10 cellular contexts compared by ENCODE assay signal in the genomic region with DNA sequence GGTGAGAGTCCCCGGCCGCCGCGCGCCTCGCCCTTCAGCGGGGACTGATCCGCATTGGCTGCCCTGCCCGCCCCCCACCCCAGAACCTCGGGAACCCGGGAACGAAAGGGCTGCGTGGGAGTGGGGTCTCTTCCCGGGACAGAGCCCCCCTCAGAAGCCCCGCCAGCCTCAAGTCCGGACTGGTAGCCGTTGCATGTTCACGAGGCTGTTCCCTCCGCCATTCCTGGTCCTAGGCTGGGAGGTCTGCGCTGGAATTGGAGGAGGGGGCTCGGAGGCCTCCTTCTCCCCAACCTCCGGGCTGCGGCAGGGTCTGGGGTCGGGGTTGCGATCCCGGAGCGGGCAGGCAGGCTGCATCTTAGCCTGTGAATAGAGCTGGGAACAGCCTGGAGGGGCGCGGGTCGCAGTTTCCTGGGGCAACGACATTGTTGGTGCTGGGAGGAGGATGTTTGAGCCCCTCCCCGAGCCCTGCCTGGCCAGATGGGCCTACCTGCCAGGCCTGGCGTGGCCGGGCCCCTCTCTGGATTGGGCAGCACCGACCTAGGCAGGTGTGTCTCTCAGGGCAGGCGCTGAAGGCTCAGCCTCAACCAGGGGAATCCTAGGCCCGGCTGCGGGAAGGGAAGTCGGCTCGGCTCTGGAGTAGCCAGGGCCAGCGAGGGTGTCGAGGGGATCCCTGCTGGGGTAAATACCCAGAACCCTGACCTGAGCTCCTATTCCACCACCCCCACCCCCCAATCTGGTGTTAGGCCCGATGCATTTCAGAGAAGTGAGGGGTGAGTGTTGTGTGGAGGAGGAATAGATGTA. TPM values are rescaled to one million over a fixed set of nuclear protein-coding genes. Genes with fewer than 3 reads are reported as not detected.
DNase-seq lines count a peak whose midpoint lies in the region; ATAC-seq and TF ChIP-seq lines count a peak whose summit lies in the region.
"Had no signal": no experiment of that assay in that cellular context is flagged by ENCODE, and none has a peak within 500 bp of the region (broad histone marks: within the 10 kb centered on the region; RNA-seq: fewer than 3 reads in every experiment).

No MANE protein-coding gene starts in this region.

- CTCF ChIA-PET in activated B cell treated with CpG ODN at 0.5 μM for 24 hours (lab: Charles Lee): no interaction called here

- no peaks in the 10 kb centered on the region for H3K9me3 Mint-ChIP-seq in activated B cell treated with CpG ODN at 0.5 μM for 24 hours

- H3K27ac Mint-ChIP-seq in activated B cell treated with CpG ODN at 0.5 μM for 24 hours: no peak overlapping the region

- H3K4me1 ChIP-seq in iPS-20b (ENCODE audit: insufficient read depth, low read length) (no peaks in the 10 kb centered on the region; the same call in 1 of the 2 replicates), suprapubic skin (peaks cover 11% of the 10 kb centered on the region)

- no peak for TF ChIP-seq CTCF in activated B cell treated with CpG ODN at 0.5 μM for 24 hours (IDR thresholded peaks at IDR 0.05)
- no peak for TF ChIP-seq CTCF in suprapubic skin (IDR thresholded peaks at IDR 0.05)

- no peak for TF ChIP-seq EP300 in suprapubic skin (IDR thresholded peaks at IDR 0.05)

- no peaks in the 10 kb centered on the region for H3K9me3 ChIP-seq in iPS-20b (ENCODE audit: insufficient read depth, low read depth, low read length)
- H3K9me3 ChIP-seq in suprapubic skin: no peaks in the 10 kb centered on the region

- H3K4me1 Mint-ChIP-seq in activated B cell treated with CpG ODN at 0.5 μM for 24 hours: peaks cover 10% of the 10 kb centered on the region

- peak overlapping the region; percentile 20; the same call in 1 of the 2 replicates for H3K9ac ChIP-seq in iPS-20b (ENCODE audit: low read depth, low read length)

- H3K27me3 ChIP-seq in iPS-20b (ENCODE audit: insufficient read depth, low read length) (peaks cover 11% of the 10 kb centered on the region), suprapubic skin (no peaks in the 10 kb centered on the region)

- ATAC-seq in activated B cell treated with CpG ODN at 0.5 μM for 24 hours (ENCODE audit: low read depth) (no peak), HG02970 (IDR thresholded peaks at IDR 0.05; ENCODE audit: low FRiP score, unreplicated experiment) (no peak)

- DNase-seq in SHP77 (lab: John Stamatoyannopoulos, UW): peak; percentile 11 to 24
- DNase-seq in SHP77 treated with DMSO at 0.1 percent for 48 hours (lab: John Stamatoyannopoulos, UW): no peak
- no peak for DNase-seq in activated B cell treated with CpG ODN at 0.5 μM for 24 hours
- no peak for DNase-seq in suprapubic skin (ENCODE audit: low spot score in 2 of 2)
- DNase-seq in DMS 273 (lab: John Stamatoyannopoulos, UW; ENCODE audit: unreplicated experiment): no peak
- DNase-seq in NCI-H446 (lab: John Stamatoyannopoulos, UW): no peak

- TF ChIP-seq POLR2A in suprapubic skin (IDR thresholded peaks at IDR 0.05): no peak

- intact Hi-C loops in activated B cell treated with CpG ODN at 0.5 μM for 24 hours (cut with micrococcal nuclease): loop anchor here (1.0 to 5.0 kb wide), 7 partner anchors 13 to 507 kb away; a partner anchor contains a TSS

- peak overlapping the region; percentile 56 for H3K4me3 Mint-ChIP-seq in activated B cell treated with CpG ODN at 0.5 μM for 24 hours

- POLR2A ChIA-PET in activated B cell treated with CpG ODN at 0.5 μM for 24 hours (lab: Charles Lee): interaction anchor here (0.9 kb wide), 1 partner anchor 32 kb away, joined by 3 read pairs; a partner anchor contains a TSS

- peaks cover 16% of the 10 kb centered on the region for H3K36me3 Mint-ChIP-seq in activated B cell treated with CpG ODN at 0.5 μM for 24 hours (ENCODE audit: low read depth)

- H3K4me3 ChIP-seq in iPS-20b (ENCODE audit: low read length): peak overlapping the region; percentile 70
- H3K4me3 ChIP-seq in suprapubic skin: peak overlapping the region; percentile 60

- H3K27ac ChIP-seq in iPS-20b (ENCODE audit: low read length) (no peak overlapping the region), suprapubic skin (no peak overlapping the region)

- H3K36me3 ChIP-seq in iPS-20b (ENCODE audit: insufficient read depth, low read depth, low read length) (peaks cover 8% of the 10 kb centered on the region; the same call in 1 of the 2 replicates), suprapubic skin (peaks cover 16% of the 10 kb centered on the region)

- no peaks in the 10 kb centered on the region for H3K27me3 Mint-ChIP-seq in activated B cell treated with CpG ODN at 0.5 μM for 24 hours

- 33% methylated on average over 17 of the region's 43 CpGs for WGBS in suprapubic skin

RNA-seq across cellular contexts. Expression of a gene that starts 0.7 kb away (rescaled TPM):
- total RNA-seq in activated B cell treated with CpG ODN at 0.5 μM for 24 hours (1.9 and 3.4 TPM in 2 replicates), suprapubic skin (1 to 10 TPM; 3.6 to 8.0 (median 4.5) TPM)

RNA-seq across cellular contexts. Expression of a gene that starts 20.9 kb away (rescaled TPM):
- 3.9 and 4.6 TPM in 2 replicates for total RNA-seq in activated B cell treated with CpG ODN at 0.5 μM for 24 hours
- total RNA-seq in suprapubic skin: 1 to 10 TPM in 3 of 4 donors, not detected in 1; 1.7 to 3.7 (median 1.7) TPM
- total RNA-seq: RPMI7951 had no signal

RNA-seq across cellular contexts. Expression of a gene that starts 31.6 kb away (rescaled TPM):
- total RNA-seq in activated B cell treated with CpG ODN at 0.5 μM for 24 hours (72.0 and 77.7 TPM in 2 replicates), suprapubic skin (10 to 100 TPM; 26.8 to 40.6 (median 35.3) TPM)

RNA-seq across cellular contexts. Expression of a gene that starts 36.3 kb away (rescaled TPM):
- total RNA-seq in activated B cell treated with CpG ODN at 0.5 μM for 24 hours (47.4 and 59.7 TPM in 2 replicates), suprapubic skin (10 to 100 TPM; 27.2 to 47.4 (median 33.1) TPM)
- total RNA-seq: lung microvascular endothelial cell had no signal

RNA-seq across cellular contexts. Expression of a gene that starts 38.8 kb away (rescaled TPM):
- total RNA-seq in activated B cell treated with CpG ODN at 0.5 μM for 24 hours: 47.5 and 56.8 TPM in 2 replicates
- total RNA-seq in suprapubic skin: 100 to 1,000 TPM in 1 of 4 donors, 10 to 100 TPM in 3; 86.1 to 141 (median 93.4) TPM

Comparison
In these comparisons a context has a peak if more than half of its experiments do, and no peak if none do; other contexts are left out.
1. DNase-seq: peak in SHP77 (2 of 2); none in SHP77 treated with DMSO at 0.1 percent for 48 hours (single experiment), activated B cell treated with CpG ODN at 0.5 μM for 24 hours (single experiment), suprapubic skin (0 of 2), DMS 273 (single experiment) and NCI-H446 (0 of 2).